In genomic region chr9:129382281-129383004, GRCh38 we compare ENCODE assay signal across 1 cellular context.
TF ChIP-seq lines count a peak whose summit lies in the region.

No MANE protein-coding gene starts in this region.

TF ChIP-seq in WTC11, 78 proteins besides CTCF, POLR2A, EP300 and RAD21 (continued from another document):
- TF ChIP-seq, protein P1, sequence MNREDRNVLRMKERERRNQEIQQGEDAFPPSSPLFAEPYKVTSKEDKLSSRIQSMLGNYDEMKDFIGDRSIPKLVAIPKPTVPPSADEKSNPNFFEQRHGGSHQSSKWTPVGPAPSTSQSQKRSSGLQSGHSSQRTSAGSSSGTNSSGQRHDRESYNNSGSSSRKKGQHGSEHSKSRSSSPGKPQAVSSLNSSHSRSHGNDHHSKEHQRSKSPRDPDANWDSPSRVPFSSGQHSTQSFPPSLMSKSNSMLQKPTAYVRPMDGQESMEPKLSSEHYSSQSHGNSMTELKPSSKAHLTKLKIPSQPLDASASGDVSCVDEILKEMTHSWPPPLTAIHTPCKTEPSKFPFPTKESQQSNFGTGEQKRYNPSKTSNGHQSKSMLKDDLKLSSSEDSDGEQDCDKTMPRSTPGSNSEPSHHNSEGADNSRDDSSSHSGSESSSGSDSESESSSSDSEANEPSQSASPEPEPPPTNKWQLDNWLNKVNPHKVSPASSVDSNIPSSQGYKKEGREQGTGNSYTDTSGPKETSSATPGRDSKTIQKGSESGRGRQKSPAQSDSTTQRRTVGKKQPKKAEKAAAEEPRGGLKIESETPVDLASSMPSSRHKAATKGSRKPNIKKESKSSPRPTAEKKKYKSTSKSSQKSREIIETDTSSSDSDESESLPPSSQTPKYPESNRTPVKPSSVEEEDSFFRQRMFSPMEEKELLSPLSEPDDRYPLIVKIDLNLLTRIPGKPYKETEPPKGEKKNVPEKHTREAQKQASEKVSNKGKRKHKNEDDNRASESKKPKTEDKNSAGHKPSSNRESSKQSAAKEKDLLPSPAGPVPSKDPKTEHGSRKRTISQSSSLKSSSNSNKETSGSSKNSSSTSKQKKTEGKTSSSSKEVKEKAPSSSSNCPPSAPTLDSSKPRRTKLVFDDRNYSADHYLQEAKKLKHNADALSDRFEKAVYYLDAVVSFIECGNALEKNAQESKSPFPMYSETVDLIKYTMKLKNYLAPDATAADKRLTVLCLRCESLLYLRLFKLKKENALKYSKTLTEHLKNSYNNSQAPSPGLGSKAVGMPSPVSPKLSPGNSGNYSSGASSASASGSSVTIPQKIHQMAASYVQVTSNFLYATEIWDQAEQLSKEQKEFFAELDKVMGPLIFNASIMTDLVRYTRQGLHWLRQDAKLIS (CRISPR knock-in tag; IDR thresholded peaks at IDR 0.05; ENCODE audit: borderline replicate concordance): no peak
